Comparison of ENCODE assay signal across 16 cellular contexts in the genomic region with DNA sequence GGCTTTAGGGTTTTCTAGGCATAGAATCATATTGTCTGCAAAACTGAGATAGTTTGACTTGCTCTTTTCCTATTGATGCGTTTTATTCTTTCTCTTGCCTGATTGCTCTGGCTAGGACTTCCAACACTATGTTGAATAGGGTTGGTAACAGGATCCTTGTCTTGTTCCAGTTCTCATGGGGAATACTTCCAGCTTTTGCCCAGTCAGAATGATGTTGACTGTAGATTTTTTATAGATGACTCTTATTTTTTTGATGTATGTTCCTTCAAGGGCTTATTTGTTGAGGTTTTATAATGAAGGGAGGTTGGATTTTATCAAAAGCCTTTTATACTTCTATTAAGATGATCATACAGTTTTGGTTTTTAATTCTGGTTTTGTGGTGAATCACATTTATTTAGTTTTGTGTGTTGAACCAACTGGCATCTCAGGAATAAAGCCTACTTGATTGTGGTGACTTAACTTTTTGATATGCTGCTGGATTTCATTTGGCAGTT.
DNase-seq lines count a peak whose midpoint lies in the region; ATAC-seq lines count a peak whose summit lies in the region.
"Had no signal": no experiment of that assay in that cellular context is flagged by ENCODE, and none has a peak within 500 bp of the region (broad histone marks: within the 10 kb centered on the region; RNA-seq: fewer than 3 reads in every experiment).

No MANE protein-coding gene starts in this region.

- CTCF ChIA-PET in CD8-positive, alpha-beta memory T cell (lab: Charles Lee): no interaction called here

- no peak overlapping the region for H3K4me3 Mint-ChIP-seq in CD8-positive, alpha-beta memory T cell
- H3K4me3 Mint-ChIP-seq: CD4-positive, alpha-beta memory T cell; HFFc6 had no signal

- peaks cover 0 to 21% (median 0%) of the 10 kb centered on the region in 3 donors for H3K36me3 Mint-ChIP-seq in CD8-positive, alpha-beta memory T cell
- H3K36me3 Mint-ChIP-seq: CD4-positive, alpha-beta memory T cell had no signal

- no peaks in the 10 kb centered on the region for H3K9me3 ChIP-seq in CD8-positive, alpha-beta memory T cell (ENCODE audit: low read length)
- H3K9me3 ChIP-seq: BE2C, Caco-2 had no signal

- DNase-seq in COLO829 (ENCODE audit: low spot score) (peak; percentile 68), LHCN-M2 (ENCODE audit: low read depth) (peak; percentile 67), astrocyte of the hippocampus (ENCODE audit: low read depth, low spot score) (peak; percentile 8), myocyte (ENCODE audit: low read depth) (peak; percentile 11), hippocampal formation (lab: John Stamatoyannopoulos, UW) (no peak)
- no peak for DNase-seq in CD8-positive, alpha-beta memory T cell
- DNase-seq: BE2C; Caco-2; CD4-positive, alpha-beta memory T cell; DND-41; GF-D8; HCEC 1CT; HFFc6; IMR-90 had no signal

- H3K4me1 Mint-ChIP-seq in CD8-positive, alpha-beta memory T cell: no peaks in the 10 kb centered on the region

- no peaks in the 10 kb centered on the region for H3K27me3 ChIP-seq in CD8-positive, alpha-beta memory T cell (ENCODE audit: insufficient read depth, low read length, poor library complexity, severe bottlenecking)
- H3K27me3 ChIP-seq: BE2C had no signal

- H3K27ac Mint-ChIP-seq in CD8-positive, alpha-beta memory T cell: no peak overlapping the region
- H3K27ac Mint-ChIP-seq: CD4-positive, alpha-beta memory T cell; HFFc6 had no signal

- no peaks in the 10 kb centered on the region for H3K4me1 ChIP-seq in CD8-positive, alpha-beta memory T cell (ENCODE audit: insufficient read depth, low read length)
- H3K4me1 ChIP-seq: BE2C had no signal

- POLR2A ChIA-PET in CD8-positive, alpha-beta memory T cell (lab: Charles Lee): no interaction called here

- no peaks in the 10 kb centered on the region for H3K36me3 ChIP-seq in CD8-positive, alpha-beta memory T cell (ENCODE audit: insufficient read depth, low read length)
- H3K36me3 ChIP-seq: BE2C had no signal

- no peaks in the 10 kb centered on the region for H3K27me3 Mint-ChIP-seq in CD8-positive, alpha-beta memory T cell
- H3K27me3 Mint-ChIP-seq: CD4-positive, alpha-beta memory T cell had no signal

- H3K9me3 Mint-ChIP-seq in CD8-positive, alpha-beta memory T cell: peaks cover 4 to 14% (median 5%) of the 10 kb centered on the region in 5 donors

- no peak overlapping the region for H3K27ac ChIP-seq in CD8-positive, alpha-beta memory T cell (ENCODE audit: low read depth, low read length)
- H3K27ac ChIP-seq: C4-2B had no signal

- no peak for ATAC-seq in GM21515 (IDR thresholded peaks at IDR 0.05; ENCODE audit: unreplicated experiment)

- no peak overlapping the region for H3K4me3 ChIP-seq in CD8-positive, alpha-beta memory T cell (ENCODE audit: low read length)

Comparison
In these comparisons a context has a peak if more than half of its experiments do, and no peak if none do; other contexts are left out.
1. DNase-seq: peak in COLO829 (single experiment), LHCN-M2 (single experiment), astrocyte of the hippocampus (single experiment) and myocyte (single experiment); none in hippocampal formation (0 of 2) and CD8-positive, alpha-beta memory T cell (0 of 5).